2 cellular contexts compared by ENCODE assay signal in genomic region chr12:116860281-116860680, GRCh38.
TF ChIP-seq lines count a peak whose summit lies in the region.

No MANE protein-coding gene starts in this region.

TF ChIP-seq in A549, 52 proteins besides CTCF, POLR2A, EP300 and RAD21 (continued from another document):
- TF ChIP-seq EHMT2 (IDR thresholded peaks at IDR 0.05; ENCODE audit: low read depth) = no peak
- no peak for TF ChIP-seq KDM1A (IDR thresholded peaks at IDR 0.05; ENCODE audit: low read depth)

TF ChIP-seq in GM23338, 12 proteins besides CTCF, POLR2A, EP300 and RAD21 (continued from another document):
- TF ChIP-seq ZNF114 (CRISPR knock-in tag; IDR thresholded peaks at IDR 0.05) (no peak), EZH2phosphoT487 (IDR thresholded peaks at IDR 0.05; ENCODE audit: unreplicated experiment) (no peak), ZNF331 (CRISPR knock-in tag; IDR thresholded peaks at IDR 0.05; ENCODE audit: low read depth) (no peak), CREB1 (CRISPR knock-in tag; IDR thresholded peaks at IDR 0.05; ENCODE audit: low read depth) (no peak), ZNF462 (CRISPR knock-in tag; IDR thresholded peaks at IDR 0.05) (no peak), NANOG (IDR thresholded peaks at IDR 0.05; ENCODE audit: borderline replicate concordance) (no peak), JUNB (IDR thresholded peaks at IDR 0.05; ENCODE audit: unreplicated experiment) (no peak), REST (IDR thresholded peaks at IDR 0.05; ENCODE audit: unreplicated experiment) (no peak), POLR2AphosphoS5 (IDR thresholded peaks at IDR 0.05; ENCODE audit: low read depth) (no peak), STAT1 (IDR thresholded peaks at IDR 0.05; ENCODE audit: unreplicated experiment) (no peak)
